ENCODE assay signal across 15 cellular contexts in the genomic region with DNA sequence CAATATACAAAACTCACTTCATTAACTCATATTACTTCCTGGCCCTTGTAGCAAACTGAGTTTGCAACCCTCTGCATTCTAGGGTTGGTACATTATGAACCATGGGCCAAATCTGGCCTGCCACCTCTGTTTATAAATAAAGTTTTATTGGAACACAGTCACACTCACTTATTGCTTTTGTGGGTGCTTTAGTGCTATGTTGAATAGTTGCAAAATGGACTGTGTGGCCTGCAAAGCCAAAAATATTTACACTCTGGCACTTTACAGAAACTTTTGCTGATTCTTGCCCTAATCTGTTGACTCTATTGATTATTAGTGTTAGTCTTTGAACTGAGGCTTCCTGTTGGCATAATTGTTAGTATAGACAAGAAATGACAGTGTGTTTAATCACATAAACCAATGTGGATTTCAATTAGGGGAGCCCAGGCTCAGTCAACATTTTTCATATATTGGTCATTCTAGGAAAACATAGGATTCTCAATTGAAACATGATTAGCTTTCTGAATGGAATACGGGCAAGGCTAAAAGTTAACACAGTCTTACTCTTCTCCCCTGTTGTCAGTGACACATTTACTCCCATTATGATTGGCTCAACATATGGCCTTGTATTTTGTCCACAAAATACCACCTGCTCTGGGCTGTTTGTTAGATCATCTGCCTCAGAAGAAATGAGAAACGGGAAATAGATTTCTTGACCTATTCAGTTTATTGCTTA.
DNase-seq lines count a peak whose midpoint lies in the region; TF ChIP-seq lines count a peak whose summit lies in the region.
"Had no signal": no experiment of that assay in that cellular context is flagged by ENCODE, and none has a peak within 500 bp of the region (broad histone marks: within the 10 kb centered on the region; RNA-seq: fewer than 3 reads in every experiment).

No MANE protein-coding gene starts in this region.

- DNase-seq in NCI-H1694 (lab: John Stamatoyannopoulos, UW) (peak; percentile 17), adipocyte (ENCODE audit: low read depth) (no peak), 8988T (no peak), GF-D8 (lab: John Stamatoyannopoulos, UW) (no peak), LoVo (ENCODE audit: low spot score) (no peak)
- DNase-seq: AML-193; Caco-2; CD4-positive, alpha-beta T cell; DMS79 treated with DMSO at 0.1 percent for 48 hours; HCEC 1CT had no signal

- H3K4me1 ChIP-seq in adipocyte (ENCODE audit: control insufficient read depth, insufficient read depth, low read length) (peaks cover 22% of the 10 kb centered on the region), liver (ENCODE audit: control insufficient read depth in 4 of 4, insufficient read depth in 4 of 4, low read length in 3 of 4) (no peaks in the 10 kb centered on the region)
- H3K4me1 ChIP-seq: A549, Caco-2 had no signal

- no peaks in the 10 kb centered on the region for H3K27me3 ChIP-seq in adipocyte (replicated peaks; ENCODE audit: control insufficient read depth, insufficient read depth, low read length)
- no peaks in the 10 kb centered on the region for H3K27me3 ChIP-seq in liver (ENCODE audit: control insufficient read depth in 4 of 4, insufficient read depth in 4 of 4, low read length in 3 of 4)

- H3K36me3 ChIP-seq in adipocyte (ENCODE audit: control insufficient read depth, insufficient read depth, low read length, severe bottlenecking) (no peaks in the 10 kb centered on the region), liver (ENCODE audit: control insufficient read depth in 4 of 4, insufficient read depth in 3 of 4, low read depth in 1 of 4, low read length in 3 of 4) (no peaks in the 10 kb centered on the region)

- H3K27ac ChIP-seq in liver (ENCODE audit: low read depth in 1 of 2, low read length in 2 of 2): no peak overlapping the region
- H3K27ac ChIP-seq: A549, C4-2B, KMS-11 had no signal

- H3K4me3 ChIP-seq in adipocyte (ENCODE audit: low read length) (no peak overlapping the region), liver (ENCODE audit: low read depth in 1 of 3, low read length in 3 of 3) (no peak overlapping the region)
- H3K4me3 ChIP-seq: A549, GM23338 had no signal

- WGBS in liver: 64% methylated on average over 2 of the region's 2 CpGs

- TF ChIP-seq RAD21 in liver (IDR thresholded peaks at IDR 0.05): no peak

- TF ChIP-seq CTCF in liver (IDR thresholded peaks at IDR 0.05; ENCODE audit: low read depth, low read length, missing input control): no peak

- H3K9ac ChIP-seq in adipocyte (ENCODE audit: low read length): peak overlapping the region; percentile 62
- no peak overlapping the region for H3K9ac ChIP-seq in liver (ENCODE audit: low read depth in 1 of 2, low read length in 2 of 2)
- H3K9ac ChIP-seq: KMS-11 had no signal

- no peaks in the 10 kb centered on the region for H3K9me3 ChIP-seq in adipocyte (ENCODE audit: control insufficient read depth, low read length)
- no peaks in the 10 kb centered on the region for H3K9me3 ChIP-seq in liver (ENCODE audit: control insufficient read depth in 4 of 4, low read length in 3 of 4)
- H3K9me3 ChIP-seq: A549 had no signal

TF ChIP-seq in liver, 16 proteins besides CTCF, POLR2A, EP300 and RAD21:
- no peak for TF ChIP-seq RXRA (IDR thresholded peaks at IDR 0.05)
- no peak for TF ChIP-seq EGR1 (IDR thresholded peaks at IDR 0.05; ENCODE audit: low read depth in 2 of 2)
- no peak for TF ChIP-seq GABPA (IDR thresholded peaks at IDR 0.05 in 1 of 2, conservative IDR thresholded peaks at IDR 0.05 in 1 of 2)
- TF ChIP-seq ZBTB33 (IDR thresholded peaks at IDR 0.05): no peak
- TF ChIP-seq HNF4A (conservative IDR thresholded peaks at IDR 0.05): peak; percentile 12 to 67
- TF ChIP-seq YY1 (IDR thresholded peaks at IDR 0.05): no peak
- peak; percentile 52 for TF ChIP-seq SP1 (IDR thresholded peaks at IDR 0.05)
- TF ChIP-seq TAF1 (conservative IDR thresholded peaks at IDR 0.05): no peak
TF ChIP-seq in liver: peak in this region for 2.
